In genomic region chr9:19408693-19409405, GRCh38 we compare ENCODE assay signal across 8 cellular contexts. TPM values are rescaled to one million over a fixed set of nuclear protein-coding genes. Genes with fewer than 3 reads are reported as not detected.
DNase-seq lines count a peak whose midpoint lies in the region; ATAC-seq and TF ChIP-seq lines count a peak whose summit lies in the region.

Gene ACER2 (plus strand): TSS chr9:19409009. CDS start chr9:19409085, 76 bp downstream.

- no peaks in the 10 kb centered on the region for H3K36me3 ChIP-seq in BE2C

- peak within 1 kb of the TSS; percentile 68 for H3K27ac Mint-ChIP-seq in activated CD4-positive, alpha-beta T cell treated with anti-CD3 and anti-CD28 coated beads for 36 hours

- ATAC-seq in GM19043 (IDR thresholded peaks at IDR 0.05; ENCODE audit: low read depth, unreplicated experiment): peak; percentile 91
- ATAC-seq in HG03354 (IDR thresholded peaks at IDR 0.05; ENCODE audit: poor library complexity, severe bottlenecking, unreplicated experiment): peak; percentile 95
- ATAC-seq in activated CD4-positive, alpha-beta T cell treated with anti-CD3 and anti-CD28 coated beads for 36 hours: peak; percentile 96

- H3K4me1 ChIP-seq in BE2C: no peaks in the 10 kb centered on the region

- TF ChIP-seq CTCF in BE2C (IDR thresholded peaks at IDR 0.05; ENCODE audit: low read depth, low read length): peak; percentile 23; the same call in 1 of the 2 replicates

- peak within 1 kb of the TSS; percentile 89 for H3K4me3 Mint-ChIP-seq in activated CD4-positive, alpha-beta T cell treated with anti-CD3 and anti-CD28 coated beads for 36 hours

- H3K9me3 ChIP-seq in BE2C: no peaks in the 10 kb centered on the region

- H3K9me3 Mint-ChIP-seq in activated CD4-positive, alpha-beta T cell treated with anti-CD3 and anti-CD28 coated beads for 36 hours (ENCODE audit: low read depth): no peaks in the 10 kb centered on the region

- peaks cover 6% of the 10 kb centered on the region for H3K4me1 Mint-ChIP-seq in activated CD4-positive, alpha-beta T cell treated with anti-CD3 and anti-CD28 coated beads for 36 hours

- DNase-seq in BE2C (peak; percentile 98), NCI-H446 treated with DMSO at 0.1 percent for 48 hours (lab: John Stamatoyannopoulos, UW) (peak; percentile 82)
- peak; percentile 96 for DNase-seq in activated CD4-positive, alpha-beta T cell treated with anti-CD3 and anti-CD28 coated beads for 36 hours
- DNase-seq in stimulated activated CD4-positive, alpha-beta T cell treated with anti-CD3 and anti-CD28 coated beads, Interleukin-1b, Interleukin-23, amount 100 ng/mL, for 24 hours (ENCODE audit: low read depth in 4 of 4, low spot score in 1 of 4): peak; percentile 79 to 93 (median 91)

- intact Hi-C loops in activated CD4-positive, alpha-beta T cell treated with anti-CD3 and anti-CD28 coated beads for 36 hours (cut with DNase I, micrococcal nuclease): loop anchor here (1.0 kb wide), 5 partner anchors 29 to 360 kb away; partner anchors contain the start of genes RPS6 (in 2 of the 2), DENND4C (in 1 of the 2), HAUS6 (in 1 of the 2) and RRAGA (in 1 of the 2)

- POLR2A ChIA-PET in activated CD4-positive, alpha-beta T cell treated with anti-CD3 and anti-CD28 coated beads for 36 hours (lab: Charles Lee): interaction anchor here (1.2 kb wide), 1 partner anchor 33 kb away, joined by 3 read pairs; no protein-coding TSS in a partner anchor

- H3K36me3 Mint-ChIP-seq in activated CD4-positive, alpha-beta T cell treated with anti-CD3 and anti-CD28 coated beads for 36 hours (ENCODE audit: low read depth): no peaks in the 10 kb centered on the region

- H3K27me3 ChIP-seq in BE2C: no peaks in the 10 kb centered on the region
- H3K27me3 ChIP-seq in layer of hippocampus (ENCODE audit: control insufficient read depth, insufficient read depth, low read length): no peaks in the 10 kb centered on the region

- H3K27ac ChIP-seq in cingulate gyrus (ENCODE audit: low read depth, low read length): peak within 1 kb of the TSS; percentile 92
- H3K27ac ChIP-seq in layer of hippocampus (ENCODE audit: low read depth, low read length): peak within 1 kb of the TSS; percentile 91

- no peaks in the 10 kb centered on the region for H3K27me3 Mint-ChIP-seq in activated CD4-positive, alpha-beta T cell treated with anti-CD3 and anti-CD28 coated beads for 36 hours

- CTCF ChIA-PET in activated CD4-positive, alpha-beta T cell treated with anti-CD3 and anti-CD28 coated beads for 36 hours (lab: Charles Lee): interaction anchor here (0.6 to 1.6 kb wide), 3 partner anchors 30 to 364 kb away, joined by 3 to 4 read pairs (median 3); no protein-coding TSS in a partner anchor

- H3K4me3 ChIP-seq in BE2C (ENCODE audit: low read depth, low read length): peak within 1 kb of the TSS; percentile 90

RNA-seq across cellular contexts. Expression of gene ACER2, which starts in this region (rescaled TPM):
- not detected for polyA plus RNA-seq in BE2C (2012; ENCODE audit: insufficient read depth, insufficient read length, low read depth)
- 1 to 10 TPM; 1.5 to 1.6 TPM for total RNA-seq in activated CD4-positive, alpha-beta T cell treated with anti-CD3 and anti-CD28 coated beads for 36 hours

Comparison
In these comparisons a context has a peak if more than half of its experiments do, and no peak if none do; other contexts are left out.
1. Peak in every context shown above with its lines: DNase-seq, ATAC-seq, H3K4me3 ChIP-seq and H3K27ac ChIP-seq.